27 cellular contexts compared by ENCODE assay signal in the genomic region with DNA sequence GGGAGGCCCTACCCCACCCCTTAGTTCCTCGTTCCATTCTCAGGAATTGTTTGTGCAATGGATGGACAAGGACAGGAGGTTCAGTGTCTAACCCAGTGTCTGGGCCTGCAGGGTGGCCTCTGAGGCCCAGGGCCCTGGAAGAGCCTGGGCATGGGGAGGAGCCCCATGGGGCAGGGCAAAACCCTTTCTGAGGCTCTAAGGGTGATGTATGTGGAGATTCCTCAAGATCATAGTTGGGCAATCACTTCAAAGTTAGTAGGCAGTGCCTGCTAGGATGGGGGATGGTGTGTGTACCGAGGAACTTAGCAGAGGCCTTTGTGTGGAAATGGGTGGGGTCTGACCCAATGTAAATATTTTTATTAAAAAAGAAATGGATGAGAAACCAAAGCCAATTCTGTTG. TPM values are rescaled to one million over a fixed set of nuclear protein-coding genes. Genes with fewer than 3 reads are reported as not detected.
DNase-seq lines count a peak whose midpoint lies in the region; ATAC-seq and TF ChIP-seq lines count a peak whose summit lies in the region.
"Had no signal": no experiment of that assay in that cellular context is flagged by ENCODE, and none has a peak within 500 bp of the region (broad histone marks: within the 10 kb centered on the region; RNA-seq: fewer than 3 reads in every experiment).

No MANE protein-coding gene starts in this region.

- H3K36me3 Mint-ChIP-seq in dendritic cell treated with granulocyte-macrophage colony-stimulating factor and Interleukin-4, amounts not matched to agents 40 ng/mL and 50 ng/mL, for 4 days (ENCODE audit: low read depth): no peaks in the 10 kb centered on the region
- peaks cover 2% of the 10 kb centered on the region for H3K36me3 Mint-ChIP-seq in T-helper 17 cell (ENCODE audit: low read depth)
- H3K36me3 Mint-ChIP-seq: activated naive CD4-positive, alpha-beta T cell treated with anti-CD3 and anti-CD28 coated beads, Interleukin-2, amount 50 U/mL, for 72 hours; CD4-positive, CD25-positive, alpha-beta regulatory T cell had no signal

- peak; percentile 47 for ATAC-seq in lung (ENCODE audit: insufficient read depth, low FRiP score)
- ATAC-seq in GM19397 (IDR thresholded peaks at IDR 0.05; ENCODE audit: unreplicated experiment): no peak
- no peak for ATAC-seq in T-helper 17 cell
- ATAC-seq: activated naive CD4-positive, alpha-beta T cell treated with anti-CD3 and anti-CD28 coated beads, Interleukin-2, amount 50 U/mL, for 72 hours; GM12878; Panc1 had no signal

- H4K20me1 ChIP-seq in BLaER1 treated with 17β-estradiol and CSF1 and Interleukin-3, amounts not matched to agents 10 nM and 100 nM: no peaks in the 10 kb centered on the region

- H3K27ac Mint-ChIP-seq in dendritic cell treated with granulocyte-macrophage colony-stimulating factor and Interleukin-4, amounts not matched to agents 40 ng/mL and 50 ng/mL, for 4 days: peak overlapping the region; percentile 90
- H3K27ac Mint-ChIP-seq in T-helper 17 cell: no peak overlapping the region
- H3K27ac Mint-ChIP-seq: activated naive CD4-positive, alpha-beta T cell treated with anti-CD3 and anti-CD28 coated beads, Interleukin-2, amount 50 U/mL, for 72 hours; nephron; T-helper 1 cell treated with Interleukin-12 subunit alpha and Interleukin-12 subunit beta and Interleukin-4 antibody, amounts not matched to agents 30 μg/mL and 1 μg/mL, for 36 hours had no signal

- no peaks in the 10 kb centered on the region for H3K27me3 ChIP-seq in BLaER1 treated with 17β-estradiol and CSF1 and Interleukin-3, amounts not matched to agents 10 nM and 100 nM
- no peaks in the 10 kb centered on the region for H3K27me3 ChIP-seq in lung (ENCODE audit: control insufficient read depth, insufficient read depth)
- H3K27me3 ChIP-seq: ovary, testis had no signal

- H3K27me3 Mint-ChIP-seq in dendritic cell treated with granulocyte-macrophage colony-stimulating factor and Interleukin-4, amounts not matched to agents 40 ng/mL and 50 ng/mL, for 4 days: no peaks in the 10 kb centered on the region
- H3K27me3 Mint-ChIP-seq in T-helper 17 cell: peaks cover 3% of the 10 kb centered on the region

- peaks cover 57% of the 10 kb centered on the region for H3K4me1 Mint-ChIP-seq in dendritic cell treated with granulocyte-macrophage colony-stimulating factor and Interleukin-4, amounts not matched to agents 40 ng/mL and 50 ng/mL, for 4 days (ENCODE audit: low read depth)
- no peaks in the 10 kb centered on the region for H3K4me1 Mint-ChIP-seq in T-helper 17 cell
- H3K4me1 Mint-ChIP-seq: nephron had no signal

- H3K27ac ChIP-seq in BLaER1 treated with 17β-estradiol and CSF1 and Interleukin-3, amounts not matched to agents 10 nM and 100 nM: peak overlapping the region in 3 of 11 experiments; percentile 39 to 42 (median 41); a peak in 6 of 22 replicates
- H3K27ac ChIP-seq in lung (ENCODE audit: low read depth in 1 of 2, low read length in 1 of 2) (peak overlapping the region in 1 of 2 donors; percentile 2), caudate nucleus (ENCODE audit: low read depth, low read length) (no peak overlapping the region)
- H3K27ac ChIP-seq: KMS-11, left ventricle myocardium inferior, ovary, testis had no signal

- H3K9ac ChIP-seq in BLaER1 treated with 17β-estradiol and CSF1 and Interleukin-3, amounts not matched to agents 10 nM and 100 nM: no peak overlapping the region
- H3K9ac ChIP-seq: KMS-11 had no signal

- H3K4me1 ChIP-seq in BLaER1 treated with 17β-estradiol and CSF1 and Interleukin-3, amounts not matched to agents 10 nM and 100 nM: peaks cover 0 to 24% (median 3%) of the 10 kb centered on the region in 10 experiments; a peak in 9 of 20 replicates
- peaks cover 0 to 8% of the 10 kb centered on the region in 2 donors for H3K4me1 ChIP-seq in lung (ENCODE audit: control insufficient read depth in 2 of 2, insufficient read depth in 2 of 2, low read length in 2 of 2)
- H3K4me1 ChIP-seq: left ventricle myocardium inferior had no signal

- H3K36me3 ChIP-seq in BLaER1 treated with 17β-estradiol and CSF1 and Interleukin-3, amounts not matched to agents 10 nM and 100 nM: no peaks in the 10 kb centered on the region
- no peaks in the 10 kb centered on the region for H3K36me3 ChIP-seq in lung (ENCODE audit: control insufficient read depth in 2 of 2, insufficient read depth in 2 of 2, low read length in 2 of 2)
- H3K36me3 ChIP-seq: left ventricle myocardium inferior, ovary had no signal

- H3K4me3 ChIP-seq in BLaER1 treated with 17β-estradiol and CSF1 and Interleukin-3, amounts not matched to agents 10 nM and 100 nM: no peak overlapping the region
- no peak overlapping the region for H3K4me3 ChIP-seq in NB4 (ENCODE audit: low read depth, low read length)
- no peak overlapping the region for H3K4me3 ChIP-seq in lung
- H3K4me3 ChIP-seq: GM12878, left ventricle myocardium inferior, ovary, testis had no signal

- TF ChIP-seq POLR2A in NB4 (IDR thresholded peaks at IDR 0.05; ENCODE audit: extremely low read depth, insufficient read length): no peak

- no peaks in the 10 kb centered on the region for H3K9me3 Mint-ChIP-seq in dendritic cell treated with granulocyte-macrophage colony-stimulating factor and Interleukin-4, amounts not matched to agents 40 ng/mL and 50 ng/mL, for 4 days
- H3K9me3 Mint-ChIP-seq: activated naive CD4-positive, alpha-beta T cell treated with anti-CD3 and anti-CD28 coated beads, Interleukin-2, amount 50 U/mL, for 72 hours; CD4-positive, CD25-positive, alpha-beta regulatory T cell; nephron; T-helper 1 cell treated with Interleukin-12 subunit alpha and Interleukin-12 subunit beta and Interleukin-4 antibody, amounts not matched to agents 30 μg/mL and 1 μg/mL, for 36 hours had no signal

- H3K9me3 ChIP-seq in BLaER1 treated with 17β-estradiol and CSF1 and Interleukin-3, amounts not matched to agents 10 nM and 100 nM (replicated peaks in 1 of 11): peaks cover 0 to 1% (median 0%) of the 10 kb centered on the region in 11 experiments; a peak in 1 of 22 replicates
- H3K9me3 ChIP-seq in lung (ENCODE audit: control insufficient read depth in 2 of 2, insufficient read depth in 1 of 2, low read length in 1 of 2) (no peaks in the 10 kb centered on the region), T-helper 17 cell (ENCODE audit: control insufficient read depth, low read length, poor library complexity, severe bottlenecking) (no peaks in the 10 kb centered on the region)
- H3K9me3 ChIP-seq: left ventricle myocardium inferior, ovary, testis had no signal

- DNase-seq in NB4 (ENCODE audit: low read depth) (peak; percentile 76), lung (ENCODE audit: low spot score) (no peak), activated T-cell treated with anti-CD3 and anti-CD28 coated beads for 4 hours (no peak), caudate nucleus (lab: John Stamatoyannopoulos, UW) (no peak), T-helper 17 cell (no peak)
- DNase-seq: CD4-positive, CD25-positive, alpha-beta regulatory T cell; hypothalamus; left ventricle myocardium inferior; midbrain; NCI-H1048; NCI-H1694 treated with DMSO at 0.1 percent for 48 hours; NCI-H82; ovary; right cardiac atrium; stimulated activated naive CD4-positive, alpha-beta T cell treated with Interleukin-2 at 50 U/mL for 16 hours; testis had no signal

- H3K4me2 ChIP-seq in BLaER1 treated with 17β-estradiol and CSF1 and Interleukin-3, amounts not matched to agents 10 nM and 100 nM: peak overlapping the region in 6 of 11 experiments; percentile 12 to 60 (median 40); a peak in 11 of 22 replicates
- H3K4me2 ChIP-seq: KMS-11 had no signal

- 19 to 27% methylated on average over 2 of the region's 2 CpGs for WGBS in lung, 2 donors

- peak overlapping the region; percentile 1 for H3K4me3 Mint-ChIP-seq in dendritic cell treated with granulocyte-macrophage colony-stimulating factor and Interleukin-4, amounts not matched to agents 40 ng/mL and 50 ng/mL, for 4 days
- no peak overlapping the region for H3K4me3 Mint-ChIP-seq in T-helper 17 cell
- H3K4me3 Mint-ChIP-seq: CD4-positive, CD25-positive, alpha-beta regulatory T cell; nephron; T-helper 1 cell treated with Interleukin-12 subunit alpha and Interleukin-12 subunit beta and Interleukin-4 antibody, amounts not matched to agents 30 μg/mL and 1 μg/mL, for 36 hours had no signal

- TF ChIP-seq CTCF in NB4 (IDR thresholded peaks at IDR 0.05; ENCODE audit: low read depth, low read length): no peak
- no peak for TF ChIP-seq CTCF in lung (IDR thresholded peaks at IDR 0.05; ENCODE audit: control extremely low read depth, extremely low read depth)

- intact Hi-C loops in dendritic cell treated with granulocyte-macrophage colony-stimulating factor and Interleukin-4, amounts not matched to agents 40 ng/mL and 50 ng/mL, for 4 days (cut with micrococcal nuclease): no loop called here

RNA-seq across cellular contexts. Expression of a gene that starts 6.7 kb away (rescaled TPM):
- total RNA-seq in lung (100 to 1,000 TPM in 1 of 2 donors, 10 to 100 TPM in 1; 28.6 to 194 TPM), T-helper 17 cell (1 to 10 TPM in 1 of 2 donors, not detected in 1; 2.1 TPM)
- 100 to 1,000 TPM in 1 of 2 donors, 10 to 100 TPM in 1; 69.1 to 230 TPM for polyA plus RNA-seq in lung

RNA-seq across cellular contexts. Expression of a gene that starts 18.9 kb away (rescaled TPM):
- total RNA-seq in lung: 1 to 10 TPM; 6.4 to 7.3 TPM
- polyA plus RNA-seq in lung: 1 to 10 TPM; 2.8 to 3.9 TPM
- under 1 TPM; 0.50 to 0.96 TPM for total RNA-seq in T-helper 17 cell
- polyA plus RNA-seq: CD4-positive, CD25-positive, alpha-beta regulatory T cell had no signal

RNA-seq across cellular contexts. Expression of a gene that starts 23.3 kb away (rescaled TPM):
- total RNA-seq in lung (10 to 100 TPM; 37.6 to 43.4 TPM), T-helper 17 cell (10 to 100 TPM; 40.4 to 46.2 TPM)
- polyA plus RNA-seq in lung: 10 to 100 TPM; 21.2 to 31.9 TPM

RNA-seq across cellular contexts. Expression of a gene that starts 25.1 kb away (rescaled TPM):
- total RNA-seq in lung: 100 to 1,000 TPM; 212 to 255 TPM
- 100 to 1,000 TPM; 173 to 297 TPM for polyA plus RNA-seq in lung
- total RNA-seq in T-helper 17 cell: under 1 TPM in 1 of 2 donors, not detected in 1; 0.65 TPM
- total RNA-seq: HT1080, SK-MEL-5 had no signal

RNA-seq across cellular contexts. Expression of a gene that starts 38.0 kb away (rescaled TPM):
- 10 to 100 TPM; 57.5 to 69.0 TPM for total RNA-seq in lung
- polyA plus RNA-seq in lung: 10 to 100 TPM; 53.1 to 59.9 TPM
- total RNA-seq in T-helper 17 cell: 10 to 100 TPM; 45.8 to 46.2 TPM

Comparison
In these comparisons a context has a peak if more than half of its experiments do, and no peak if none do; other contexts are left out.
1. RNA of a gene that starts 6.7 kb away (total RNA-seq): 28.6 to 194 TPM in lung; 2.1 TPM in T-helper 17 cell; every median in the first group is over 4 times any median in the second.